28 cellular contexts compared by ENCODE assay signal in genomic region chr5:124212949-124213348, GRCh38.
"Had no signal": no experiment of that assay in that cellular context is flagged by ENCODE, and none has a peak within 500 bp of the region (broad histone marks: within the 10 kb centered on the region; RNA-seq: fewer than 3 reads in every experiment).

No MANE protein-coding gene starts in this region.

- H3K9me3 ChIP-seq: gastroesophageal sphincter, lower lobe of right lung, pancreas, prostate gland, uterus had no signal

- H3K27me3 ChIP-seq: dorsolateral prefrontal cortex, gastroesophageal sphincter, pancreas, uterus had no signal

- H3K4me3 ChIP-seq: coronary artery, dorsolateral prefrontal cortex, gastroesophageal sphincter, lower lobe of right lung, pancreas, prostate gland, skin epidermis, uterus had no signal

- ATAC-seq: gastroesophageal sphincter; lower lobe of right lung; naive thymus-derived CD8-positive, alpha-beta T cell; pancreas; sciatic nerve; stimulated activated effector memory CD8-positive, alpha-beta T cell treated with anti-CD3 and anti-CD28 coated beads, Interleukin-12 subunit alpha, Interleukin-12 subunit beta, amount 100 ng/mL, for 72 hours; stimulated activated naive CD8-positive, alpha-beta T cell treated with anti-CD3 and anti-CD28 coated beads, Interleukin-15, amount 100 ng/mL, for 72 hours had no signal

- DNase-seq: activated CD4-positive, alpha-beta T cell treated with anti-CD3 and anti-CD28 coated beads for 4 hours; activated CD4-positive, alpha-beta T cell treated with anti-CD3 and anti-CD28 coated beads, Interleukin-2, amount 50 U/mL, for 4 hours; activated effector memory CD4-positive, alpha-beta T cell treated with Interleukin-2 at 50 U/mL for 16 hours; activated naive CD4-positive, alpha-beta T cell treated with Interleukin-2 at 50 U/mL for 16 hours; activated T-cell treated with anti-CD3 and anti-CD28 coated beads for 4 hours; anterior cingulate cortex; effector memory CD4-positive, alpha-beta T cell; erythroblast; hypothalamus; immature natural killer cell; kidney; lower lobe of right lung; mesenchymal stem cell; naive thymus-derived CD8-positive, alpha-beta T cell; nucleus accumbens; pancreas; retina; stimulated activated CD4-positive, alpha-beta T cell treated with anti-CD3 and anti-CD28 coated beads, Interleukin-12 subunit alpha, Interleukin-12 subunit beta, amount 100 ng/mL, for 4 hours; stimulated activated CD4-positive, alpha-beta T cell treated with anti-CD3 and anti-CD28 coated beads, Interleukin-4, amount 100 ng/mL, for 1 hour; stimulated activated naive CD8-positive, alpha-beta T cell treated with anti-CD3 and anti-CD28 coated beads, Interleukin-15, amount 100 ng/mL, for 72 hours; uterus had no signal

- H3K4me1 ChIP-seq: gastroesophageal sphincter, lower lobe of right lung, pancreas, prostate gland, uterus had no signal

- H3K36me3 ChIP-seq: gastroesophageal sphincter, lower lobe of right lung, pancreas, prostate gland, uterus had no signal

- H3K27ac ChIP-seq: coronary artery, dorsolateral prefrontal cortex, gastroesophageal sphincter, lower lobe of right lung, pancreas, prostate gland, skin epidermis, uterus had no signal
